ENCODE assay signal across 28 cellular contexts in genomic region chr5:122426301-122426700, GRCh38.
"Had no signal": no experiment of that assay in that cellular context is flagged by ENCODE, and none has a peak within 500 bp of the region (broad histone marks: within the 10 kb centered on the region; RNA-seq: fewer than 3 reads in every experiment).

No MANE protein-coding gene starts in this region.

- H3K27ac ChIP-seq: left ventricle myocardium inferior, neural progenitor cell, neutrophil, ovary, prostate gland, sigmoid colon, spleen, tibial nerve, uterus had no signal

- H3K4me3 ChIP-seq: left ventricle myocardium inferior, lung, neural progenitor cell, ovary, prostate gland, sigmoid colon, spleen, tibial nerve, uterus had no signal

- H3K27me3 ChIP-seq: neural progenitor cell, neutrophil, ovary, sigmoid colon, spleen, tibial nerve, uterus had no signal

- H3K36me3 ChIP-seq: left ventricle myocardium inferior, neural progenitor cell, neutrophil, ovary, prostate gland, sigmoid colon, spleen, uterus had no signal

- DNase-seq: hypothalamus; immature natural killer cell; left ventricle myocardium inferior; mesendoderm; naive B cell; natural killer cell; nephron progenitor cell; occipital lobe; ovary; posterior cingulate gyrus; retina; right cardiac atrium; sigmoid colon; small intestine; spleen; stimulated activated CD4-positive, alpha-beta T cell treated with anti-CD3 and anti-CD28 coated beads, Interleukin-4, amount 100 ng/mL, for 24 hours; stimulated activated naive CD4-positive, alpha-beta T cell; uterus had no signal

- H3K4me1 ChIP-seq: left ventricle myocardium inferior, prostate gland, sigmoid colon, spleen, tibial nerve, uterus had no signal

- H3K9ac ChIP-seq: neural progenitor cell had no signal

- H3K4me1 Mint-ChIP-seq: immature natural killer cell; naive B cell; natural killer cell; stimulated activated effector memory CD8-positive, alpha-beta T cell treated with anti-CD3 and anti-CD28 coated beads, Interleukin-12 subunit alpha, Interleukin-12 subunit beta, amount 100 ng/mL, for 72 hours had no signal

- H3K27ac Mint-ChIP-seq: immature natural killer cell; mesothelial cell of epicardium; naive B cell; natural killer cell; nephron progenitor cell; neural progenitor cell; stimulated activated effector memory CD8-positive, alpha-beta T cell treated with anti-CD3 and anti-CD28 coated beads, Interleukin-12 subunit alpha, Interleukin-12 subunit beta, amount 100 ng/mL, for 72 hours; stimulated activated naive CD8-positive, alpha-beta T cell treated with anti-CD3 and anti-CD28 coated beads, Interleukin-15, Interleukin-2, amounts not matched to agents 100 ng/mL and 50 ng/mL, for 24 hours; type B pancreatic cell had no signal

- H3K4me3 Mint-ChIP-seq: immature natural killer cell; mesothelial cell of epicardium; naive B cell; natural killer cell; nephron progenitor cell; neural progenitor cell; stimulated activated effector memory CD8-positive, alpha-beta T cell treated with anti-CD3 and anti-CD28 coated beads, Interleukin-12 subunit alpha, Interleukin-12 subunit beta, amount 100 ng/mL, for 72 hours; stimulated activated naive CD8-positive, alpha-beta T cell treated with anti-CD3 and anti-CD28 coated beads, Interleukin-15, Interleukin-2, amounts not matched to agents 100 ng/mL and 50 ng/mL, for 24 hours; type B pancreatic cell had no signal

- FAIRE-seq: islet of Langerhans, small intestine had no signal

- H2AFZ ChIP-seq: neural progenitor cell had no signal

- H3K9me3 Mint-ChIP-seq: stimulated activated naive CD8-positive, alpha-beta T cell treated with anti-CD3 and anti-CD28 coated beads, Interleukin-15, Interleukin-2, amounts not matched to agents 100 ng/mL and 50 ng/mL, for 24 hours had no signal

- H3K27me3 Mint-ChIP-seq: type B pancreatic cell had no signal

- H3K9me3 ChIP-seq: left ventricle myocardium inferior, neutrophil, ovary, prostate gland, sigmoid colon, spleen, tibial nerve, uterus had no signal

- ATAC-seq: natural killer cell; right cardiac atrium; stimulated activated effector memory CD8-positive, alpha-beta T cell treated with anti-CD3 and anti-CD28 coated beads, Interleukin-12 subunit alpha, Interleukin-12 subunit beta, amount 100 ng/mL, for 72 hours had no signal

- H3K4me2 ChIP-seq: neural progenitor cell had no signal

- H3K36me3 Mint-ChIP-seq: immature natural killer cell; naive B cell; stimulated activated effector memory CD8-positive, alpha-beta T cell treated with anti-CD3 and anti-CD28 coated beads, Interleukin-12 subunit alpha, Interleukin-12 subunit beta, amount 100 ng/mL, for 72 hours had no signal
